9 cellular contexts compared by ENCODE assay signal in genomic region chr2:32591669-32592463, GRCh38. TPM values are rescaled to one million over a fixed set of nuclear protein-coding genes. Genes with fewer than 3 reads are reported as not detected.
A peak's percentile ranks its signal among the peaks of the same experiment; 100 is the strongest.
DNase-seq lines count a peak whose midpoint lies in the region; ATAC-seq, FAIRE-seq and TF ChIP-seq lines count a peak whose summit lies in the region.
"Had no signal": no experiment of that assay in that cellular context is flagged by ENCODE, and none has a peak within 500 bp of the region (broad histone marks: within the 10 kb centered on the region; RNA-seq: fewer than 3 reads in every experiment).

No MANE protein-coding gene starts in this region.

- H3K4me1 ChIP-seq in HepG2 (ENCODE audit: insufficient read depth, low read length): no peaks in the 10 kb centered on the region
- H3K4me1 ChIP-seq: ascending aorta had no signal

- no peaks in the 10 kb centered on the region for H3K9me3 ChIP-seq in HepG2 (ENCODE audit: low read length)
- H3K9me3 ChIP-seq: ascending aorta had no signal

- no peak for TF ChIP-seq POLR2A in HepG2 (IDR thresholded peaks at IDR 0.05; ENCODE audit: insufficient read depth in 1 of 2, low read depth in 2 of 2, low read length in 2 of 2)

- no TSS peak for BruUV-seq in HepG2 (replicated peaks; lab: Mats Ljungman, UMichigan)

- H3K27ac ChIP-seq in HepG2 (ENCODE audit: extremely low read length, insufficient read depth, low read length): no peak overlapping the region
- H3K27ac ChIP-seq: ascending aorta had no signal

- no peak overlapping the region for H3K4me2 ChIP-seq in HepG2 (ENCODE audit: low read depth, low read length)

- DNase-seq in OCI-M2 (lab: John Stamatoyannopoulos, UW; ENCODE audit: unreplicated experiment): peak; percentile 36
- DNase-seq in HepG2 (ENCODE audit: low spot score): no peak
- no peak for DNase-seq in pons (ENCODE audit: low spot score)
- DNase-seq in NCI-H748 treated with DMSO at 0.1 percent for 48 hours (lab: John Stamatoyannopoulos, UW): no peak
- no peak for DNase-seq in effector CD8-positive, alpha-beta T cell (lab: John Stamatoyannopoulos, UW)
- no peak for DNase-seq in mesenteric fat pad (ENCODE audit: low spot score)

- POLR2A ChIA-PET in HepG2 (lab: Yijun Ruan, JAX): no interaction called here

- no peak for FAIRE-seq in HepG2 (lab: Jason Lieb, UNC)

- WGBS in HepG2 (ENCODE audit: low lambda C conversion rate): 97% methylated on average over 3 of the region's 3 CpGs

- H3K4me3 ChIP-seq in HepG2 (replicated peaks in 1 of 3; ENCODE audit: insufficient read depth in 1 of 3, low read depth in 2 of 3, low read length in 3 of 3): no peak overlapping the region
- H3K4me3 ChIP-seq: ascending aorta had no signal

- no peak for TF ChIP-seq RAD21 in HepG2 (CRISPR knock-in tag; IDR thresholded peaks at IDR 0.05)

- no peak for TF ChIP-seq CTCF in HepG2 (CRISPR knock-in tag; IDR thresholded peaks at IDR 0.05)

- H4K20me1 ChIP-seq in HepG2 (ENCODE audit: insufficient read depth, low read length): no peaks in the 10 kb centered on the region

- no peak overlapping the region for H2AFZ ChIP-seq in HepG2 (ENCODE audit: low read length)

- CTCF ChIA-PET in HepG2 (lab: Yijun Ruan, JAX; ENCODE audit: low intra/inter-chr PET ratio, low total read pairs): no interaction called here

- intact Hi-C loops in HepG2 (cut with micrococcal nuclease; ENCODE audit: unreplicated experiment): no loop called here

- peak; percentile 77 for ATAC-seq in GM18870 (IDR thresholded peaks at IDR 0.05; ENCODE audit: unreplicated experiment)
- peak; percentile 64 for ATAC-seq in HG02840 (IDR thresholded peaks at IDR 0.05; ENCODE audit: low FRiP score, unreplicated experiment)
- peak; percentile 46 for ATAC-seq in HepG2

- in situ Hi-C loops in HepG2 (cut with HindIII; ENCODE audit: extremely low pct_ligation_motif_present, low pct_unique_long_range_greater_than_20kb): no loop called here

- no peaks in the 10 kb centered on the region for H3K79me2 ChIP-seq in HepG2 (ENCODE audit: insufficient read depth, low read length)

- TF ChIP-seq EP300 in HepG2 (IDR thresholded peaks at IDR 0.05; ENCODE audit: low read depth in 2 of 2, low read length in 2 of 2) (no peak), HepG2 (CRISPR knock-in tag; IDR thresholded peaks at IDR 0.05; ENCODE audit: borderline replicate concordance) (no peak)

- H3K36me3 ChIP-seq in HepG2 (replicated peaks in 1 of 2; ENCODE audit: control insufficient read depth in 1 of 2, insufficient read depth in 2 of 2, low read length in 2 of 2): peaks cover 8 to 32% of the 10 kb centered on the region in 2 experiments
- H3K36me3 ChIP-seq: ascending aorta had no signal

- H3K27me3 ChIP-seq in HepG2 (ENCODE audit: control insufficient read depth in 1 of 2, insufficient read depth in 2 of 2, low read length in 2 of 2): no peaks in the 10 kb centered on the region
- H3K27me3 ChIP-seq: ascending aorta had no signal

- H3K9ac ChIP-seq in HepG2 (ENCODE audit: insufficient read depth, low read depth, low read length): no peak overlapping the region

TF ChIP-seq in HepG2, 621 proteins besides CTCF, POLR2A, EP300 and RAD21 (continues in another document):
- TF ChIP-seq ZNF614 (CRISPR knock-in tag; IDR thresholded peaks at IDR 0.05; ENCODE audit: borderline replicate concordance) (no peak), KDM2A (CRISPR knock-in tag; IDR thresholded peaks at IDR 0.05; ENCODE audit: borderline replicate concordance, low read depth) (no peak), ZNF790 (CRISPR knock-in tag; IDR thresholded peaks at IDR 0.05; ENCODE audit: borderline replicate concordance) (no peak), ZNF451 (CRISPR knock-in tag; IDR thresholded peaks at IDR 0.05) (no peak), ZNF232 (CRISPR knock-in tag; IDR thresholded peaks at IDR 0.05; ENCODE audit: borderline replicate concordance) (no peak), ZBTB44 (CRISPR knock-in tag; IDR thresholded peaks at IDR 0.05) (no peak), JARID2 (CRISPR knock-in tag; IDR thresholded peaks at IDR 0.05; ENCODE audit: insufficient replicate concordance) (no peak), ZNF646 (CRISPR knock-in tag; IDR thresholded peaks at IDR 0.05) (no peak), NR2F2 (IDR thresholded peaks at IDR 0.05; ENCODE audit: borderline replicate concordance, low read depth) (no peak), RXRA (CRISPR knock-in tag; IDR thresholded peaks at IDR 0.05) (no peak)

RNA-seq across cellular contexts. Expression of gene TTC27, which starts 36.0 kb away (rescaled TPM):
- total RNA-seq in HepG2 (2016; rRNA removed; fragmentation: Illumina TruSeq; extraction: Trizol) (44.7 and 65.1 TPM in 2 replicates), mesenteric fat pad (19.1 TPM)
- 9.5 and 10.9 TPM in 2 replicates for total RNA-seq in HepG2 (2016; cell fraction: cytosol; rRNA removed; fragmentation: Illumina TruSeq; extraction: Trizol; ENCODE audit: low read depth)
- 43.8 and 63.7 TPM in 2 replicates for total RNA-seq in HepG2 (2016; cell fraction: insoluble cytoplasmic fraction; rRNA removed; fragmentation: Illumina TruSeq; extraction: Trizol)
- total RNA-seq in HepG2 (2016; cell fraction: membrane; rRNA removed; fragmentation: Illumina TruSeq; extraction: Trizol): 15.7 and 17.8 TPM in 2 replicates
- 36.7 and 38.7 TPM in 2 replicates for total RNA-seq in HepG2 (2016; cell fraction: nucleus; rRNA removed; fragmentation: Illumina TruSeq; extraction: Trizol)
- polyA plus RNA-seq in HepG2 (2011; rRNA removed): 23.0 and 26.7 TPM in 2 replicates
- polyA plus RNA-seq in HepG2 (2011; cell fraction: cytosol; rRNA removed): 14.3 and 22.9 TPM in 2 replicates
- polyA plus RNA-seq in HepG2 (2011; cell fraction: nucleus; rRNA removed): 12.1 and 14.8 TPM in 2 replicates
- polyA plus RNA-seq in HepG2 (2012): 20.5 and 25.5 TPM in 2 replicates
- polyA plus RNA-seq in HepG2 (2016; cell fraction: cytosol; fragmentation: Illumina TruSeq; extraction: Trizol; ENCODE audit: low read depth): 3.7 and 4.5 TPM in 2 replicates
- 45.5 and 47.0 TPM in 2 replicates for polyA plus RNA-seq in HepG2 (2016; cell fraction: insoluble cytoplasmic fraction; fragmentation: Illumina TruSeq; extraction: Trizol; ENCODE audit: low read depth)
- 7.3 and 8.6 TPM in 2 replicates for polyA plus RNA-seq in HepG2 (2016; cell fraction: membrane; fragmentation: Illumina TruSeq; extraction: Trizol; ENCODE audit: low read depth)
- 19.1 and 22.3 TPM in 2 replicates for polyA plus RNA-seq in HepG2 (2016; cell fraction: nucleus; fragmentation: Illumina TruSeq; extraction: Trizol; ENCODE audit: insufficient read depth, low read depth)
- polyA minus RNA-seq in HepG2 (2011; rRNA and poly(A)+ RNA removed; ENCODE audit: low replicate concordance): 29.8 and 40.4 TPM in 2 replicates
- 20.0 and 21.8 TPM in 2 replicates for polyA minus RNA-seq in HepG2 (2011; cell fraction: cytosol; rRNA and poly(A)+ RNA removed)
- 56.0 and 69.0 TPM in 2 replicates for polyA minus RNA-seq in HepG2 (2011; cell fraction: nucleus; rRNA and poly(A)+ RNA removed)
